ENCODE assay signal across 8 cellular contexts in the genomic region with DNA sequence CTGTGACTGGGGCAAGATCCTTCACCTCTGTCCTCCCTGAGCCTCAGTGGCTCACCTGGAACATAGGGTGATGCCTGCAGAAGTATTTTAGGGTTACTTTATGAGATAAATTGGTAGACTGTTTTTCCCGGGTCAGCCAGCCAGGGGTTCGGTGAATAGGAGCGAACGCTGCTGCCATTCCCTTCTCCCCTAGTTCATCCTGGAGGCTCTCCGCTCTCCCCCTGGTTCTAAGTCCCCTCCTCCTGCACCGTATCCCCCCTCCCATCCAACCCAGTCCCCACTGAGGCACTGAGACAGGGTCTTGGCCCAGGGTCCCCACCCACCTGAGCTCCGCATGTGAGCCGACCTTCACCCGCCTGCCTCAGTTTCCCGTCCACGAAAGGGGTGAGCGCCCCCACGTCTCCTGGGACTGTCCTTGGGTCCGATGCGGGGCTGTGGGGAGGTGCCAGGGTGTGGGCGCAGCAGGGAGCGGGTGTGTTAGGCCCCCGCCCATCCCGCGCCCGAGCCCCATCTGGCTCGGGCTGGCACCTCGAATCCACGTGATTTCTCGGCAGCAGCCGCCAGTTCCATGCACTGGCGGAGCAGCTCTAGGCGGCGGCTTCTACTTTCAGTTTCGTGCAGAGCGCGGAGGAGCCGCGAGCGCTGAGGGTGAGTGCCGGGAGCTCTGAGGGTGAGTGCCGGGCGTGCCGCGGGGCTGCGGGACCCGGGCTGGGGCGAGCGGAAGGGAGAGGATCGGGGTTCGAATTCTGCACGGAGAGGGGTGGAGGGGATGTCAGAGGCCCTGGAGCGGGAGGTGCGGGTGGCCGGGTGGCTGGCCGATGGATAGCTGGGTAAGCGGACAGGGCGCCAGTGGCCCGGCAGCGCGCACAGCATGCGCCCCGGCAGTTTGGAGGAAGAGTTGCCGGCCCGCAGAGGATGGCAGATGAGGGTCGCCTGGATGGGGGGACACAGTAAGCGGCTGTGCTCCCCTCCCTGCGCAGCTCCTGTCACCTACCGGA. TPM values are rescaled to one million over a fixed set of nuclear protein-coding genes. Genes with fewer than 3 reads are reported as not detected.
DNase-seq lines count a peak whose midpoint lies in the region; ATAC-seq and TF ChIP-seq lines count a peak whose summit lies in the region.

NLRC5 (plus strand) TSS at position 610 of the 998 bp plus-strand sequence. CDS start 31,156 bp downstream, outside the sequence.

- H3K27ac ChIP-seq in DOHH2 (ENCODE audit: low read depth, low read length) (no peak within 1 kb of the TSS), KOPT-K1 (ENCODE audit: low read depth, low read length, poor library complexity, severe bottlenecking) (peak within 1 kb of the TSS; percentile 79), SK-N-SH (ENCODE audit: low read depth in 2 of 2, low read length in 1 of 2) (peak within 1 kb of the TSS; percentile 39; a peak in 3 of 4 replicates), suprapubic skin (peak within 1 kb of the TSS; percentile 81)

- CTCF ChIA-PET in SK-N-SH (lab: Yijun Ruan, JAX) = interaction anchor here (0.7 to 1.5 kb wide), 9 partner anchors 9 to 196 kb away, joined by 3 to 4 read pairs (median 3); no protein-coding TSS in a partner anchor
- CTCF ChIA-PET in activated naive CD4-positive, alpha-beta T cell treated with anti-CD3 and anti-CD28 coated beads, Interleukin-2, amount 10 ng/mL, durations not matched to agents 7 days and 5 days (lab: Charles Lee) = interaction anchor here (0.6 to 3.8 kb wide), 8 partner anchors 10 to 163 kb away, joined by 3 to 18 read pairs (median 4); no protein-coding TSS in a partner anchor

- peak within 1 kb of the TSS; percentile 96 for H2AFZ ChIP-seq in SK-N-SH (ENCODE audit: low read depth)

- H3K4me3 ChIP-seq in DOHH2 (ENCODE audit: low read length) = peak within 1 kb of the TSS; percentile 85
- H3K4me3 ChIP-seq in SK-N-SH (ENCODE audit: low read depth in 2 of 2, low read length in 1 of 2) = peak within 1 kb of the TSS; percentile 64 to 86
- H3K4me3 ChIP-seq in suprapubic skin = peak within 1 kb of the TSS; percentile 90

- H3K36me3 ChIP-seq in DOHH2 (ENCODE audit: control insufficient read depth, low read length) (no peaks in the 10 kb centered on the region), KOPT-K1 (ENCODE audit: insufficient read depth, low read length) (no peaks in the 10 kb centered on the region), SK-N-SH (replicated peaks in 1 of 2; ENCODE audit: control insufficient read depth in 1 of 2, insufficient read depth in 2 of 2, low read length in 1 of 2) (no peaks in the 10 kb centered on the region), suprapubic skin (no peaks in the 10 kb centered on the region)

- peaks cover 80% of the 10 kb centered on the region for H3K36me3 Mint-ChIP-seq in activated naive CD4-positive, alpha-beta T cell treated with anti-CD3 and anti-CD28 coated beads, Interleukin-2, amount 10 ng/mL, durations not matched to agents 7 days and 5 days

- 29% methylated on average over 16 of the region's 64 CpGs for WGBS in SK-N-SH (ENCODE audit: low lambda C conversion rate)
- WGBS in suprapubic skin = 4% methylated on average over 38 of the region's 64 CpGs

- peak in 1 of 2 donors; percentile 65 for TF ChIP-seq POLR2A in suprapubic skin (IDR thresholded peaks at IDR 0.05)

- POLR2A ChIA-PET in SK-N-SH (lab: Yijun Ruan, JAX) = interaction anchor here (0.6 to 0.9 kb wide), 2 partner anchors 23 to 53 kb away, joined by 3 to 4 read pairs; no protein-coding TSS in a partner anchor

- TF ChIP-seq RAD21 in SK-N-SH (IDR thresholded peaks at IDR 0.05; ENCODE audit: low read length) = peak; percentile 12; the same call in 1 of the 2 replicates

- peaks cover 58% of the 10 kb centered on the region for H3K4me1 ChIP-seq in DOHH2 (ENCODE audit: control insufficient read depth, low read length)
- peaks cover 12 to 19% of the 10 kb centered on the region in 2 experiments; a peak in 2 of 4 replicates for H3K4me1 ChIP-seq in SK-N-SH (ENCODE audit: control insufficient read depth in 1 of 2, insufficient read depth in 2 of 2, low read depth in 1 of 2, low read length in 1 of 2)
- peaks cover 66% of the 10 kb centered on the region for H3K4me1 ChIP-seq in suprapubic skin

- TF ChIP-seq EP300 in SK-N-SH (IDR thresholded peaks at IDR 0.05; ENCODE audit: borderline replicate concordance in 1 of 2, low read depth in 1 of 2, low read length in 1 of 2) (peak in 1 of 2 experiments; percentile 16; a peak in 1 of 4 replicates), suprapubic skin (IDR thresholded peaks at IDR 0.05) (no peak)

- ATAC-seq in GM21723 (IDR thresholded peaks at IDR 0.05; ENCODE audit: unreplicated experiment) = peak; percentile 79
- ATAC-seq in omental fat pad (ENCODE audit: low FRiP score) = peak; percentile 91

- H3K4me1 Mint-ChIP-seq in activated naive CD4-positive, alpha-beta T cell treated with anti-CD3 and anti-CD28 coated beads, Interleukin-2, amount 10 ng/mL, durations not matched to agents 7 days and 5 days = peaks cover 72% of the 10 kb centered on the region

- DNase-seq in SK-N-SH (peak; percentile 91), globus pallidus (ENCODE audit: low spot score) (peak; percentile 73), omental fat pad (ENCODE audit: low spot score) (peak; percentile 72), suprapubic skin (ENCODE audit: low spot score in 2 of 2) (peak; percentile 91 to 94)
- DNase-seq in activated naive CD4-positive, alpha-beta T cell treated with anti-CD3 and anti-CD28 coated beads, Interleukin-2, amount 10 ng/mL, durations not matched to agents 7 days and 5 days = peak; percentile 97

- H3K9me3 Mint-ChIP-seq in activated naive CD4-positive, alpha-beta T cell treated with anti-CD3 and anti-CD28 coated beads, Interleukin-2, amount 10 ng/mL, durations not matched to agents 7 days and 5 days = no peaks in the 10 kb centered on the region

- H3K4me2 ChIP-seq in DOHH2 (ENCODE audit: low read length) = peak within 1 kb of the TSS; percentile 86
- H3K4me2 ChIP-seq in SK-N-SH = peak within 1 kb of the TSS; percentile 93

- peak within 1 kb of the TSS; percentile 100 for H3K27ac Mint-ChIP-seq in activated naive CD4-positive, alpha-beta T cell treated with anti-CD3 and anti-CD28 coated beads, Interleukin-2, amount 10 ng/mL, durations not matched to agents 7 days and 5 days

- H3K9me3 ChIP-seq in DOHH2 (ENCODE audit: control insufficient read depth, insufficient read depth, low read length) (no peaks in the 10 kb centered on the region), KOPT-K1 (ENCODE audit: insufficient read depth, low read length, poor library complexity, severe bottlenecking) (no peaks in the 10 kb centered on the region), SK-N-SH (no peaks in the 10 kb centered on the region), suprapubic skin (no peaks in the 10 kb centered on the region)

- H3K27me3 Mint-ChIP-seq in activated naive CD4-positive, alpha-beta T cell treated with anti-CD3 and anti-CD28 coated beads, Interleukin-2, amount 10 ng/mL, durations not matched to agents 7 days and 5 days = peaks cover 3% of the 10 kb centered on the region

- TF ChIP-seq CTCF in DOHH2 (IDR thresholded peaks at IDR 0.05; ENCODE audit: low read depth, low read length, poor library complexity, severe bottlenecking) (no peak), SK-N-SH (IDR thresholded peaks at IDR 0.05) (no peak), omental fat pad (IDR thresholded peaks at IDR 0.05) (no peak), suprapubic skin (IDR thresholded peaks at IDR 0.05) (no peak)

- H3K79me2 ChIP-seq in DOHH2 (ENCODE audit: control insufficient read depth, low read length) (no peaks in the 10 kb centered on the region), SK-N-SH (ENCODE audit: insufficient read depth) (no peaks in the 10 kb centered on the region)

- H3K27me3 ChIP-seq in DOHH2 (ENCODE audit: control insufficient read depth, low read length) = no peaks in the 10 kb centered on the region
- no peaks in the 10 kb centered on the region for H3K27me3 ChIP-seq in SK-N-SH (ENCODE audit: insufficient read depth)
- H3K27me3 ChIP-seq in suprapubic skin = no peaks in the 10 kb centered on the region

- peak within 1 kb of the TSS; percentile 74 for H3K9ac ChIP-seq in SK-N-SH

- peak within 1 kb of the TSS; percentile 100 for H3K4me3 Mint-ChIP-seq in activated naive CD4-positive, alpha-beta T cell treated with anti-CD3 and anti-CD28 coated beads, Interleukin-2, amount 10 ng/mL, durations not matched to agents 7 days and 5 days

- H4K20me1 ChIP-seq in DOHH2 (ENCODE audit: control insufficient read depth, insufficient read depth, low read depth, low read length) = no peaks in the 10 kb centered on the region
- H4K20me1 ChIP-seq in SK-N-SH (ENCODE audit: insufficient read depth) = no peaks in the 10 kb centered on the region

- no peaks in the 10 kb centered on the region; the same call in 1 of the 2 replicates for H3F3A ChIP-seq in DOHH2 (ENCODE audit: control insufficient read depth, insufficient read depth)
- H3F3A ChIP-seq in SK-N-SH (replicated peaks; ENCODE audit: insufficient read depth) = no peaks in the 10 kb centered on the region

- no peaks in the 10 kb centered on the region for H3K9me2 ChIP-seq in DOHH2 (replicated peaks; ENCODE audit: control insufficient read depth, low read length)
- no peaks in the 10 kb centered on the region for H3K9me2 ChIP-seq in SK-N-SH

TF ChIP-seq in SK-N-SH, 30 proteins besides CTCF, POLR2A, EP300 and RAD21 (continues in another document):
- TF ChIP-seq GABPA (IDR thresholded peaks at IDR 0.05; ENCODE audit: low read depth) (no peak), FOXJ3 (CRISPR knock-in tag; IDR thresholded peaks at IDR 0.05) (no peak), RFX5 (IDR thresholded peaks at IDR 0.05; ENCODE audit: low read length) (no peak)

RNA-seq across cellular contexts. Expression of gene NLRC5, which starts in this region (rescaled TPM):
- polyA plus RNA-seq in SK-N-SH (2012; rRNA removed) = 6.5 and 7.8 TPM in 2 replicates
- polyA plus RNA-seq in SK-N-SH (2012; cell fraction: cytosol; rRNA removed) = 2.3 and 2.9 TPM in 2 replicates
- 32.3 and 33.4 TPM in 2 replicates for polyA plus RNA-seq in SK-N-SH (2012; cell fraction: nucleus; rRNA removed)
- total RNA-seq in omental fat pad = 100 to 1,000 TPM in 1 of 4 donors, 10 to 100 TPM in 3; 20.6 to 189 (median 43.2) TPM
- total RNA-seq in suprapubic skin = 100 to 1,000 TPM in 1 of 4 donors, 10 to 100 TPM in 3; 36.9 to 133 (median 54.4) TPM
